9 cellular contexts compared by ENCODE assay signal in genomic region chr12:62730649-62731377, GRCh38.
DNase-seq lines count a peak whose midpoint lies in the region; ATAC-seq lines count a peak whose summit lies in the region.
"Had no signal": no experiment of that assay in that cellular context is flagged by ENCODE, and none has a peak within 500 bp of the region (broad histone marks: within the 10 kb centered on the region; RNA-seq: fewer than 3 reads in every experiment).

No MANE protein-coding gene starts in this region.

- peak; percentile 35 for DNase-seq in AG08396 (ENCODE audit: low spot score)
- peak; percentile 66 for DNase-seq in HS-27A (ENCODE audit: low read depth)
- peak; percentile 78 for DNase-seq in amniotic epithelial cell (ENCODE audit: low read depth)
- peak; percentile 80 for DNase-seq in iris pigment epithelial cell (ENCODE audit: low read depth)
- DNase-seq in NCI-H524 (lab: John Stamatoyannopoulos, UW): no peak
- no peak for DNase-seq in stimulated activated naive CD4-positive, alpha-beta T cell treated with Interleukin-2 at 50 U/mL for 16 hours (lab: John Stamatoyannopoulos, UW)
- no peak for DNase-seq in RKO (ENCODE audit: low spot score)
- DNase-seq: activated CD4-positive, alpha-beta T cell treated with anti-CD3 and anti-CD28 coated beads, Interleukin-2, amount 10 ng/mL, durations not matched to agents 24 days and 14 days had no signal

- no peak for ATAC-seq in HG02678 (IDR thresholded peaks at IDR 0.05; ENCODE audit: unreplicated experiment)

Comparison
In these comparisons a context has a peak if more than half of its experiments do, and no peak if none do; other contexts are left out.
1. DNase-seq: peak in AG08396 (single experiment), HS-27A (single experiment), amniotic epithelial cell (single experiment) and iris pigment epithelial cell (single experiment); none in NCI-H524 (0 of 2), stimulated activated naive CD4-positive, alpha-beta T cell treated with Interleukin-2 at 50 U/mL for 16 hours (single experiment) and RKO (single experiment).